ENCODE assay signal across 8 cellular contexts in the genomic region with DNA sequence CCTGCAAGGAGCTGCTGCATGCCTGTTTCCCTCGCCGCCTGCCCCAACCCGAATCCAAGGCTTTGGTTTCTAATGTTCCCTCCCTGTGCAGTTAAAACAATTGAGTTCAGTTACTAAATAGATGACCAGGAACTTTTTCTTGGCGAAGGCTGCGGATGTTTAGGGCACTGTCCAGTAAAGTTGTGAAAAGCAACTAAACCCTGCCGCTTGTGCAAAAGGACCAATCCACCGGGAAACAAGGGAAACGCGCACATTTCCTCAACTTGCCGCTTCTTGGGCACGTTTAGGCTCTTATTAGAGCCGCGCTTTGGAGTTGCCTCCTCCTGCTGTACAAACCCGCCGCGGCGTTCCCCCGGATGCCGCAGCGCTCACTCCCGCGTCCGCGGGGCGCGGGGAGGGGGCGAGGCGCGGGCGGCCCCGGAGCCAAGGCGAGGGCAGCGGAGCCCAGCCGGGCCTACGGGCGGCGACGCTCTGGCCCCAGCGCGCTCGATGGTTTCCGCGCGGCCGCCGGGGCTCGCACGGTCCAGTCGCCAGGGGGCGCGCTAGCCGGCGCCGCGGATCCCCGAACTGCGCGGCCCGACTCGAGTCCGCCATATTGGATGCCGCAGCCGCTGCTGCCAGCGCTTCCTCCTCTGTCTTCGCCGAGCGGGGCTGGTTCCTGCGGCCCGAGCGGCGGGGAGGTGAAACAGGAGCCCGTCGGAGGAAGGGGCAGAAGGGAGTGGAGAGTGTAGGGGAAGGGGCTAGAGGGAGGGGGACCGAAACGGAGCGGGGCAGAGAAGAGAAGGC.
DNase-seq lines count a peak whose midpoint lies in the region; ATAC-seq and TF ChIP-seq lines count a peak whose summit lies in the region.

Gene SCAF8 (plus strand): TSS at position 593 of the 786 bp plus-strand sequence. CDS start 485 bp downstream, outside the sequence.

- peak; percentile 82 for ATAC-seq in HG03064 (IDR thresholded peaks at IDR 0.05; ENCODE audit: low read depth, unreplicated experiment)

- H3K27ac ChIP-seq in caudate nucleus (ENCODE audit: low read depth, low read length) = peak within 1 kb of the TSS; percentile 99

- DNase-seq in AG08395 (ENCODE audit: low spot score) (peak; percentile 82), NCI-H2171 treated with DMSO at 0.1 percent for 48 hours (lab: John Stamatoyannopoulos, UW) (peak; percentile 79), caudate nucleus (lab: John Stamatoyannopoulos, UW) (peak in 60 of 61 donors; percentile 15 to 92 (median 76)), islet precursor cell (peak; percentile 83)
- peak; percentile 73 to 80 (median 76) for DNase-seq in activated CD4-positive, CD25-positive, alpha-beta regulatory T cell (lab: John Stamatoyannopoulos, UW)
- peak; percentile 68 to 80 (median 72) for DNase-seq in stimulated activated CD4-positive, alpha-beta T cell treated with anti-CD3 and anti-CD28 coated beads, Interleukin-12 subunit alpha, Interleukin-12 subunit beta, amount 100 ng/mL, for 48 hours (ENCODE audit: low read depth in 2 of 3, low spot score in 1 of 3)

- TF ChIP-seq POLR2A in GM18526 (IDR thresholded peaks at IDR 0.05; ENCODE audit: extremely low read depth, insufficient read length) = peak; percentile 76

Comparison
In these comparisons a context has a peak if more than half of its experiments do, and no peak if none do; other contexts are left out.
1. Peak in every context shown above with its lines: DNase-seq, ATAC-seq and H3K27ac ChIP-seq.